Comparison of ENCODE assay signal across 9 cellular contexts in genomic region chr1:109912873-109913272, GRCh38. TPM values are rescaled to one million over a fixed set of nuclear protein-coding genes. Genes with fewer than 3 reads are reported as not detected.
A peak's percentile ranks its signal among the peaks of the same experiment; 100 is the strongest.
DNase-seq lines count a peak whose midpoint lies in the region; ATAC-seq and TF ChIP-seq lines count a peak whose summit lies in the region.
"Had no signal": no experiment of that assay in that cellular context is flagged by ENCODE, and none has a peak within 500 bp of the region (broad histone marks: within the 10 kb centered on the region; RNA-seq: fewer than 3 reads in every experiment).

No MANE protein-coding gene starts in this region.

- peaks cover 22% of the 10 kb centered on the region for H3K4me1 ChIP-seq in mesodermal cell (ENCODE audit: control insufficient read depth, insufficient read depth, low read length, poor library complexity, severe bottlenecking)
- H3K4me1 ChIP-seq in thymus (ENCODE audit: control insufficient read depth, insufficient read depth, low read length), result peaks cover 2% of the 10 kb centered on the region

- H3K27me3 ChIP-seq in thymus (ENCODE audit: control insufficient read depth, insufficient read depth), result peaks cover 31% of the 10 kb centered on the region

- no peak for DNase-seq in activated CD8-positive, alpha-beta memory T cell treated with anti-CD3 and anti-CD28 coated beads, Interleukin-2, amount 10 ng/mL, durations not matched to agents 7 days and 5 days
- DNase-seq in activated CD8-positive, alpha-beta memory T cell treated with anti-CD3 and anti-CD28 coated beads, Interleukin-2, amount 50 U/mL, for 48 hours, result no peak
- DNase-seq in cardiac fibroblast (ENCODE audit: low read depth in 2 of 2) (peak; percentile 66 to 68), SW480 (ENCODE audit: low spot score) (no peak), COLO668 (lab: John Stamatoyannopoulos, UW; ENCODE audit: unreplicated experiment) (no peak)

- CTCF ChIA-PET in activated CD8-positive, alpha-beta memory T cell treated with anti-CD3 and anti-CD28 coated beads, Interleukin-2, amount 10 ng/mL, durations not matched to agents 7 days and 5 days (lab: Charles Lee), result interaction anchor here (0.8 to 6.0 kb wide), 4 partner anchors 12 to 135 kb away, joined by 3 to 43 read pairs (median 3); partner anchors contain the start of gene AHCYL1

- H3K36me3 ChIP-seq in mesodermal cell (ENCODE audit: control insufficient read depth, insufficient read depth, low read length) (peaks cover 32% of the 10 kb centered on the region), thymus (ENCODE audit: control insufficient read depth, insufficient read depth) (no peaks in the 10 kb centered on the region)

- H3K27ac Mint-ChIP-seq in activated CD8-positive, alpha-beta memory T cell treated with anti-CD3 and anti-CD28 coated beads, Interleukin-2, amount 10 ng/mL, durations not matched to agents 7 days and 5 days, result peak overlapping the region; percentile 89

- H3K4me3 Mint-ChIP-seq in activated CD8-positive, alpha-beta memory T cell treated with anti-CD3 and anti-CD28 coated beads, Interleukin-2, amount 10 ng/mL, durations not matched to agents 7 days and 5 days, result peak overlapping the region; percentile 89

- H3K9me3 Mint-ChIP-seq in activated CD8-positive, alpha-beta memory T cell treated with anti-CD3 and anti-CD28 coated beads, Interleukin-2, amount 10 ng/mL, durations not matched to agents 7 days and 5 days (ENCODE audit: low read depth), result no peaks in the 10 kb centered on the region

- no peak for ATAC-seq in activated CD8-positive, alpha-beta memory T cell treated with anti-CD3 and anti-CD28 coated beads, Interleukin-2, amount 10 ng/mL, durations not matched to agents 7 days and 5 days
- no peak for ATAC-seq in GM21381 (IDR thresholded peaks at IDR 0.05; ENCODE audit: unreplicated experiment)

- TF ChIP-seq CTCF in cardiac fibroblast (IDR thresholded peaks at IDR 0.05; ENCODE audit: low read depth, low read length), result no peak

- no peaks in the 10 kb centered on the region for H3K27me3 Mint-ChIP-seq in activated CD8-positive, alpha-beta memory T cell treated with anti-CD3 and anti-CD28 coated beads, Interleukin-2, amount 10 ng/mL, durations not matched to agents 7 days and 5 days

- H3K4me1 Mint-ChIP-seq in activated CD8-positive, alpha-beta memory T cell treated with anti-CD3 and anti-CD28 coated beads, Interleukin-2, amount 10 ng/mL, durations not matched to agents 7 days and 5 days, result peaks cover 80% of the 10 kb centered on the region

- 71 to 78% methylated on average over 1 of the region's 1 CpG for WGBS in mesodermal cell (ENCODE audit: insufficient coverage in 2 of 2), 2 experiments
- 74% methylated on average over 1 of the region's 1 CpG for WGBS in thymus

- H3K27ac ChIP-seq in mesodermal cell (ENCODE audit: low read depth, low read length, severe bottlenecking), result no peak overlapping the region
- H3K27ac ChIP-seq in thymus (ENCODE audit: low read depth), result peak overlapping the region; percentile 66
- H3K27ac ChIP-seq: BLaER1 treated with 17β-estradiol and CSF1 and Interleukin-3, amounts not matched to agents 10 nM and 100 nM had no signal

- H3K4me3 ChIP-seq in cardiac fibroblast (replicated peaks in 1 of 2; ENCODE audit: low read depth in 2 of 2, low read length in 2 of 2), result peak overlapping the region; percentile 98 to 99
- peak overlapping the region; percentile 61 for H3K4me3 ChIP-seq in mesodermal cell (ENCODE audit: extremely low read depth, insufficient read depth, low read length, poor library complexity, severe bottlenecking)
- H3K4me3 ChIP-seq in thymus (ENCODE audit: low read length), result no peak overlapping the region

- peaks cover 50% of the 10 kb centered on the region for H3K36me3 Mint-ChIP-seq in activated CD8-positive, alpha-beta memory T cell treated with anti-CD3 and anti-CD28 coated beads, Interleukin-2, amount 10 ng/mL, durations not matched to agents 7 days and 5 days

- H3K9me3 ChIP-seq in mesodermal cell (ENCODE audit: control insufficient read depth, low read length) (no peaks in the 10 kb centered on the region), thymus (ENCODE audit: control insufficient read depth) (no peaks in the 10 kb centered on the region)
- H3K9me3 ChIP-seq: BLaER1 treated with 17β-estradiol and CSF1 and Interleukin-3, amounts not matched to agents 10 nM and 100 nM had no signal

RNA-seq across cellular contexts. Expression of gene CSF1, which starts 2.2 kb away (rescaled TPM):
- 100 to 1,000 TPM in 1 of 2 experiments, 10 to 100 TPM in 1; 77.6 to 143 TPM for total RNA-seq in activated CD8-positive, alpha-beta memory T cell treated with anti-CD3 and anti-CD28 coated beads, Interleukin-2, amount 10 ng/mL, durations not matched to agents 7 days and 5 days
- 19.1 TPM for polyA plus RNA-seq in mesodermal cell (2013, experiment 1 of 2)
- polyA plus RNA-seq in mesodermal cell (2013, experiment 2 of 2), result 18.8 TPM
- polyA plus RNA-seq in thymus, result 11.1 TPM

Comparison
In these comparisons a context has a peak if more than half of its experiments do, and no peak if none do; other contexts are left out.
1. DNase-seq: peak in cardiac fibroblast (2 of 2); none in activated CD8-positive, alpha-beta memory T cell treated with anti-CD3 and anti-CD28 coated beads, Interleukin-2, amount 10 ng/mL, durations not matched to agents 7 days and 5 days (single experiment), activated CD8-positive, alpha-beta memory T cell treated with anti-CD3 and anti-CD28 coated beads, Interleukin-2, amount 50 U/mL, for 48 hours (single experiment), SW480 (single experiment) and COLO668 (single experiment).